Comparison of ENCODE assay signal across 1 cellular context in the genomic region with DNA sequence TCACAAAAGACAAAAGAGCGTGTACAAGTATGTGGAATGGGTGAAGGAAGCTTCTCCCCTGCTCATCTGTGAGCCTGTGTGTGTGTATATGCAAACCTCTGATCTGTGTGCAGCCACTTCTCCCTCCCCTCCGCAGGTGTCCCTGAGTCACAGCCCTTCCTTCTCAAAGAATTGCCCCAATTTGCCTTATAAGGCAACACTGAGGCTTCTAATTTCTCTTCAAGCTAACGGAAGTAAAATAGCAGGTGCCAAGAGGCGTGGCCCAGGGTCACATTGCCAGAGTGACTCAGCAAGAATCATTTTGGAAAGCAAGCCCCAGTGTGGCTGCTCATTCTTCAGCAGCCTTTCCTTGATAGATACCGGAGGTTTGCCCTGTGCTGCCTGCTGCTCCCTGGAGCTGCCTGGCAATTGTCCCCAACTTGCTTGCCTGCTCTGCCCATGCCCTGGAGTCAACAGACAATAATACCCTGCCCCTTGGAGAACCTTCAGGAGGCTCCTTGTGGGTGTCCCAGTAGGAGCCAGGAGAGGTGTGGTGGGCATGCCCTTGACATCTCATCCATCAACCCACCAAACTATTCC.
TF ChIP-seq lines count a peak whose summit lies in the region.

No MANE protein-coding gene starts in this region.

TF ChIP-seq in K562, 482 proteins besides CTCF, POLR2A, EP300 and RAD21 (continued from another document and continues in another):
- TF ChIP-seq, protein P1, sequence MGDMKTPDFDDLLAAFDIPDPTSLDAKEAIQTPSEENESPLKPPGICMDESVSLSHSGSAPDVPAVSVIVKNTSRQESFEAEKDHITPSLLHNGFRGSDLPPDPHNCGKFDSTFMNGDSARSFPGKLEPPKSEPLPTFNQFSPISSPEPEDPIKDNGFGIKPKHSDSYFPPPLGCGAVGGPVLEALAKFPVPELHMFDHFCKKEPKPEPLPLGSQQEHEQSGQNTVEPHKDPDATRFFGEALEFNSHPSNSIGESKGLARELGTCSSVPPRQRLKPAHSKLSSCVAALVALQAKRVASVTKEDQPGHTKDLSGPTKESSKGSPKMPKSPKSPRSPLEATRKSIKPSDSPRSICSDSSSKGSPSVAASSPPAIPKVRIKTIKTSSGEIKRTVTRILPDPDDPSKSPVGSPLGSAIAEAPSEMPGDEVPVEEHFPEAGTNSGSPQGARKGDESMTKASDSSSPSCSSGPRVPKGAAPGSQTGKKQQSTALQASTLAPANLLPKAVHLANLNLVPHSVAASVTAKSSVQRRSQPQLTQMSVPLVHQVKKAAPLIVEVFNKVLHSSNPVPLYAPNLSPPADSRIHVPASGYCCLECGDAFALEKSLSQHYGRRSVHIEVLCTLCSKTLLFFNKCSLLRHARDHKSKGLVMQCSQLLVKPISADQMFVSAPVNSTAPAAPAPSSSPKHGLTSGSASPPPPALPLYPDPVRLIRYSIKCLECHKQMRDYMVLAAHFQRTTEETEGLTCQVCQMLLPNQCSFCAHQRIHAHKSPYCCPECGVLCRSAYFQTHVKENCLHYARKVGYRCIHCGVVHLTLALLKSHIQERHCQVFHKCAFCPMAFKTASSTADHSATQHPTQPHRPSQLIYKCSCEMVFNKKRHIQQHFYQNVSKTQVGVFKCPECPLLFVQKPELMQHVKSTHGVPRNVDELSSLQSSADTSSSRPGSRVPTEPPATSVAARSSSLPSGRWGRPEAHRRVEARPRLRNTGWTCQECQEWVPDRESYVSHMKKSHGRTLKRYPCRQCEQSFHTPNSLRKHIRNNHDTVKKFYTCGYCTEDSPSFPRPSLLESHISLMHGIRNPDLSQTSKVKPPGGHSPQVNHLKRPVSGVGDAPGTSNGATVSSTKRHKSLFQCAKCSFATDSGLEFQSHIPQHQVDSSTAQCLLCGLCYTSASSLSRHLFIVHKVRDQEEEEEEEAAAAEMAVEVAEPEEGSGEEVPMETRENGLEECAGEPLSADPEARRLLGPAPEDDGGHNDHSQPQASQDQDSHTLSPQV (IDR thresholded peaks at IDR 0.05): peak; percentile 82; the same call in 1 of the 2 replicates
- TF ChIP-seq EHMT2 (IDR thresholded peaks at IDR 0.05) (no peak), ZNF212 (CRISPR knock-in tag; IDR thresholded peaks at IDR 0.05) (no peak), ZNF445 (CRISPR knock-in tag; IDR thresholded peaks at IDR 0.05; ENCODE audit: low read depth) (no peak), SOX6 (IDR thresholded peaks at IDR 0.05) (peak; percentile 60), JUN (IDR thresholded peaks at IDR 0.05; ENCODE audit: borderline replicate concordance, low read depth, low read length) (peak; percentile 74), JUN (CRISPR knock-in tag; IDR thresholded peaks at IDR 0.05; ENCODE audit: borderline replicate concordance) (no peak), ZEB2 (IDR thresholded peaks at IDR 0.05) (peak; percentile 87), ATF7 (IDR thresholded peaks at IDR 0.05) (peak; percentile 66; the same call in 1 of the 2 replicates), TGIF2 (CRISPR knock-in tag; IDR thresholded peaks at IDR 0.05) (no peak), DMBX1 (CRISPR knock-in tag; IDR thresholded peaks at IDR 0.05; ENCODE audit: borderline replicate concordance) (peak; percentile 75; the same call in 1 of the 2 replicates), LCOR (CRISPR knock-in tag; IDR thresholded peaks at IDR 0.05) (peak; percentile 77; the same call in 1 of the 2 replicates), CXXC5 (CRISPR knock-in tag; IDR thresholded peaks at IDR 0.05) (peak; percentile 31), FOXK2 (conservative IDR thresholded peaks at IDR 0.05 in 1 of 2, IDR thresholded peaks at IDR 0.05 in 1 of 2; ENCODE audit: low read depth in 2 of 2) (0 out of 4 replicates have a peak, but pooled peaks of 1 of the 2 experiments have one; percentile 29), MAFF (IDR thresholded peaks at IDR 0.05; ENCODE audit: low read length) (peak; percentile 94), BMI1 (IDR thresholded peaks at IDR 0.05; ENCODE audit: low read length) (no peak), U2AF1 (optimal IDR thresholded peaks at IDR 0.05; ENCODE audit: low read depth, low read length) (no peak), ATF1 (CRISPR knock-in tag; IDR thresholded peaks at IDR 0.05) (no peak), ATF1 (tag; IDR thresholded peaks at IDR 0.05) (peak; percentile 32; the same call in 1 of the 2 replicates), ZNF639 (CRISPR knock-in tag; conservative IDR thresholded peaks at IDR 0.05 in 1 of 2, IDR thresholded peaks at IDR 0.05 in 1 of 2) (peak in 1 of 2 experiments; percentile 75; a peak in 1 of 4 replicates), THRB (CRISPR knock-in tag; conservative IDR thresholded peaks at IDR 0.05) (no peak), TCF3 (CRISPR knock-in tag; IDR thresholded peaks at IDR 0.05) (peak; percentile 50), CREBBP (IDR thresholded peaks at IDR 0.05; ENCODE audit: low read depth, low read length) (no peak), ARID1B (IDR thresholded peaks at IDR 0.05) (peak; percentile 76), ZBED1 (IDR thresholded peaks at IDR 0.05) (no peak), GTF2A2 (tag; IDR thresholded peaks at IDR 0.05) (peak; percentile 51; the same call in 1 of the 2 replicates), MEF2D (tag; conservative IDR thresholded peaks at IDR 0.05; ENCODE audit: low read depth) (peak; percentile 49; the same call in 1 of the 2 replicates), ZNF253 (CRISPR knock-in tag; conservative IDR thresholded peaks at IDR 0.05) (no peak), KDM1A (IDR thresholded peaks at IDR 0.05) (peak in 1 of 2 experiments; percentile 55; a peak in 2 of 4 replicates), ZNF589 (CRISPR knock-in tag; IDR thresholded peaks at IDR 0.05; ENCODE audit: low read depth) (peak; percentile 96), ZNF766 (CRISPR knock-in tag; conservative IDR thresholded peaks at IDR 0.05) (peak; percentile 82)
- TF ChIP-seq, protein P2, sequence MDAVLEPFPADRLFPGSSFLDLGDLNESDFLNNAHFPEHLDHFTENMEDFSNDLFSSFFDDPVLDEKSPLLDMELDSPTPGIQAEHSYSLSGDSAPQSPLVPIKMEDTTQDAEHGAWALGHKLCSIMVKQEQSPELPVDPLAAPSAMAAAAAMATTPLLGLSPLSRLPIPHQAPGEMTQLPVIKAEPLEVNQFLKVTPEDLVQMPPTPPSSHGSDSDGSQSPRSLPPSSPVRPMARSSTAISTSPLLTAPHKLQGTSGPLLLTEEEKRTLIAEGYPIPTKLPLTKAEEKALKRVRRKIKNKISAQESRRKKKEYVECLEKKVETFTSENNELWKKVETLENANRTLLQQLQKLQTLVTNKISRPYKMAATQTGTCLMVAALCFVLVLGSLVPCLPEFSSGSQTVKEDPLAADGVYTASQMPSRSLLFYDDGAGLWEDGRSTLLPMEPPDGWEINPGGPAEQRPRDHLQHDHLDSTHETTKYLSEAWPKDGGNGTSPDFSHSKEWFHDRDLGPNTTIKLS (IDR thresholded peaks at IDR 0.05; ENCODE audit: borderline replicate concordance, low read depth): 0 out of 2 replicates have a peak, but pooled peaks have one; percentile 25
- TF ChIP-seq, protein P3, sequence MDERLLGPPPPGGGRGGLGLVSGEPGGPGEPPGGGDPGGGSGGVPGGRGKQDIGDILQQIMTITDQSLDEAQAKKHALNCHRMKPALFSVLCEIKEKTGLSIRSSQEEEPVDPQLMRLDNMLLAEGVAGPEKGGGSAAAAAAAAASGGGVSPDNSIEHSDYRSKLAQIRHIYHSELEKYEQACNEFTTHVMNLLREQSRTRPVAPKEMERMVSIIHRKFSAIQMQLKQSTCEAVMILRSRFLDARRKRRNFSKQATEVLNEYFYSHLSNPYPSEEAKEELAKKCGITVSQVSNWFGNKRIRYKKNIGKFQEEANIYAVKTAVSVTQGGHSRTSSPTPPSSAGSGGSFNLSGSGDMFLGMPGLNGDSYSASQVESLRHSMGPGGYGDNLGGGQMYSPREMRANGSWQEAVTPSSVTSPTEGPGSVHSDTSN (CRISPR knock-in tag; IDR thresholded peaks at IDR 0.05; ENCODE audit: low read depth): no peak
- TF ChIP-seq, protein P3 (tag; conservative IDR thresholded peaks at IDR 0.05; ENCODE audit: low read depth): peak; percentile 45; the same call in 1 of the 2 replicates
- TF ChIP-seq, protein P4, sequence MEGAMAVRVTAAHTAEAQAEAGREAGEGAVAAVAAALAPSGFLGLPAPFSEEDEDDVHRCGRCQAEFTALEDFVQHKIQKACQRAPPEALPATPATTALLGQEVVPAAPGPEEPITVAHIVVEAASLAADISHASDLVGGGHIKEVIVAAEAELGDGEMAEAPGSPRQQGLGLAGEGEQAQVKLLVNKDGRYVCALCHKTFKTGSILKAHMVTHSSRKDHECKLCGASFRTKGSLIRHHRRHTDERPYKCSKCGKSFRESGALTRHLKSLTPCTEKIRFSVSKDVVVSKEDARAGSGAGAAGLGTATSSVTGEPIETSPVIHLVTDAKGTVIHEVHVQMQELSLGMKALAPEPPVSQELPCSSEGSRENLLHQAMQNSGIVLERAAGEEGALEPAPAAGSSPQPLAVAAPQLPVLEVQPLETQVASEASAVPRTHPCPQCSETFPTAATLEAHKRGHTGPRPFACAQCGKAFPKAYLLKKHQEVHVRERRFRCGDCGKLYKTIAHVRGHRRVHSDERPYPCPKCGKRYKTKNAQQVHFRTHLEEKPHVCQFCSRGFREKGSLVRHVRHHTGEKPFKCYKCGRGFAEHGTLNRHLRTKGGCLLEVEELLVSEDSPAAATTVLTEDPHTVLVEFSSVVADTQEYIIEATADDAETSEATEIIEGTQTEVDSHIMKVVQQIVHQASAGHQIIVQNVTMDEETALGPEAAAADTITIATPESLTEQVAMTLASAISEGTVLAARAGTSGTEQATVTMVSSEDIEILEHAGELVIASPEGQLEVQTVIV (CRISPR knock-in tag; IDR thresholded peaks at IDR 0.05; ENCODE audit: borderline replicate concordance): no peak
- TF ChIP-seq, protein P5, sequence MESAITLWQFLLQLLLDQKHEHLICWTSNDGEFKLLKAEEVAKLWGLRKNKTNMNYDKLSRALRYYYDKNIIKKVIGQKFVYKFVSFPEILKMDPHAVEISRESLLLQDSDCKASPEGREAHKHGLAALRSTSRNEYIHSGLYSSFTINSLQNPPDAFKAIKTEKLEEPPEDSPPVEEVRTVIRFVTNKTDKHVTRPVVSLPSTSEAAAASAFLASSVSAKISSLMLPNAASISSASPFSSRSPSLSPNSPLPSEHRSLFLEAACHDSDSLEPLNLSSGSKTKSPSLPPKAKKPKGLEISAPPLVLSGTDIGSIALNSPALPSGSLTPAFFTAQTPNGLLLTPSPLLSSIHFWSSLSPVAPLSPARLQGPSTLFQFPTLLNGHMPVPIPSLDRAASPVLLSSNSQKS (CRISPR knock-in tag; IDR thresholded peaks at IDR 0.05): no peak
- TF ChIP-seq, protein P6, sequence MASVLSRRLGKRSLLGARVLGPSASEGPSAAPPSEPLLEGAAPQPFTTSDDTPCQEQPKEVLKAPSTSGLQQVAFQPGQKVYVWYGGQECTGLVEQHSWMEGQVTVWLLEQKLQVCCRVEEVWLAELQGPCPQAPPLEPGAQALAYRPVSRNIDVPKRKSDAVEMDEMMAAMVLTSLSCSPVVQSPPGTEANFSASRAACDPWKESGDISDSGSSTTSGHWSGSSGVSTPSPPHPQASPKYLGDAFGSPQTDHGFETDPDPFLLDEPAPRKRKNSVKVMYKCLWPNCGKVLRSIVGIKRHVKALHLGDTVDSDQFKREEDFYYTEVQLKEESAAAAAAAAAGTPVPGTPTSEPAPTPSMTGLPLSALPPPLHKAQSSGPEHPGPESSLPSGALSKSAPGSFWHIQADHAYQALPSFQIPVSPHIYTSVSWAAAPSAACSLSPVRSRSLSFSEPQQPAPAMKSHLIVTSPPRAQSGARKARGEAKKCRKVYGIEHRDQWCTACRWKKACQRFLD (CRISPR knock-in tag; IDR thresholded peaks at IDR 0.05): peak; percentile 96
- TF ChIP-seq, protein P7, sequence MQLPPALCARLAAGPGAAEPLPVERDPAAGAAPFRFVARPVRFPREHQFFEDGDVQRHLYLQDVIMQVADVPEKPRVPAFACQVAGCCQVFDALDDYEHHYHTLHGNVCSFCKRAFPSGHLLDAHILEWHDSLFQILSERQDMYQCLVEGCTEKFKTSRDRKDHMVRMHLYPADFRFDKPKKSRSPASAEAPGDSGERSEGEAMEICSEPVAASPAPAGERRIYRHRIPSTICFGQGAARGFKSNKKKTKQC (CRISPR knock-in tag; IDR thresholded peaks at IDR 0.05): 0 out of 2 replicates have a peak, but pooled peaks have one; percentile 21
- TF ChIP-seq, protein P8, sequence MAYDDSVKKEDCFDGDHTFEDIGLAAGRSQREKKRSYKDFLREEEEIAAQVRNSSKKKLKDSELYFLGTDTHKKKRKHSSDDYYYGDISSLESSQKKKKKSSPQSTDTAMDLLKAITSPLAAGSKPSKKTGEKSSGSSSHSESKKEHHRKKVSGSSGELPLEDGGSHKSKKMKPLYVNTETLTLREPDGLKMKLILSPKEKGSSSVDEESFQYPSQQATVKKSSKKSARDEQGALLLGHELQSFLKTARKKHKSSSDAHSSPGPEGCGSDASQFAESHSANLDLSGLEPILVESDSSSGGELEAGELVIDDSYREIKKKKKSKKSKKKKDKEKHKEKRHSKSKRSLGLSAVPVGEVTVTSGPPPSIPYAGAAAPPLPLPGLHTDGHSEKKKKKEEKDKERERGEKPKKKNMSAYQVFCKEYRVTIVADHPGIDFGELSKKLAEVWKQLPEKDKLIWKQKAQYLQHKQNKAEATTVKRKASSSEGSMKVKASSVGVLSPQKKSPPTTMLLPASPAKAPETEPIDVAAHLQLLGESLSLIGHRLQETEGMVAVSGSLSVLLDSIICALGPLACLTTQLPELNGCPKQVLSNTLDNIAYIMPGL (CRISPR knock-in tag; IDR thresholded peaks at IDR 0.05): no peak
